ENCODE assay signal across 13 cellular contexts in the genomic region with DNA sequence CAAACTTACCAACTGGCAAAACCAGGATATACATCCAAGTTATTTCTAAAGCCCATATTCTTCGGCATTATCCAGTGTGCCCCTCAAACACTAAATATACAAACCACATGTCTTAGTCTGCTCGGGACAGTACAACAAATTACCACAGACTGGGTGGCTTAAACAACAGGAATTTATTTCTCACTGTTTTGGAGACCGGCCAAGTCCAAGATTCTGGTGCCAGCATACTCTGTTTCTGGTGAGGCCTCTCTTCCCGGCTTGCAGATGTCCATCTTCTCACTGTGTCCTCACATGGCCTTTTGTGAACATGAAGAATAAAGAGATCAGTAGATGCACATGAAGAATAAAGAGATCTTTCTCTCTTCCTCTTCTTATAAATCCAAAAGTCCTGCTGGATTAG. TPM values are rescaled to one million over a fixed set of nuclear protein-coding genes. Genes with fewer than 3 reads are reported as not detected.
DNase-seq lines count a peak whose midpoint lies in the region; ATAC-seq and TF ChIP-seq lines count a peak whose summit lies in the region.
"Had no signal": no experiment of that assay in that cellular context is flagged by ENCODE, and none has a peak within 500 bp of the region (broad histone marks: within the 10 kb centered on the region; RNA-seq: fewer than 3 reads in every experiment).

No MANE protein-coding gene starts in this region.

- no peaks in the 10 kb centered on the region for H3K27me3 ChIP-seq in BE2C
- no peaks in the 10 kb centered on the region for H3K27me3 ChIP-seq in ovary

- H3K4me3 ChIP-seq in BE2C (ENCODE audit: low read depth, low read length): no peak overlapping the region
- no peak overlapping the region for H3K4me3 ChIP-seq in choroid plexus epithelial cell (ENCODE audit: low read depth, low read length)
- no peak overlapping the region for H3K4me3 ChIP-seq in ovary
- H3K4me3 ChIP-seq: skin epidermis had no signal

- intact Hi-C loops in ovary (cut with DNase I): no loop called here

- TF ChIP-seq CTCF in BE2C (IDR thresholded peaks at IDR 0.05; ENCODE audit: low read depth, low read length) (no peak), choroid plexus epithelial cell (conservative IDR thresholded peaks at IDR 0.05; ENCODE audit: low read depth, low read length) (no peak), ovary (IDR thresholded peaks at IDR 0.05) (no peak)

- no peaks in the 10 kb centered on the region for H3K36me3 ChIP-seq in BE2C
- H3K36me3 ChIP-seq in ovary: no peaks in the 10 kb centered on the region

- no peaks in the 10 kb centered on the region for H3K9me3 ChIP-seq in BE2C
- no peaks in the 10 kb centered on the region for H3K9me3 ChIP-seq in ovary

- peaks cover 20% of the 10 kb centered on the region for H3K4me1 ChIP-seq in BE2C
- H3K4me1 ChIP-seq in ovary (ENCODE audit: insufficient read depth): no peaks in the 10 kb centered on the region

- TF ChIP-seq EP300 in ovary (IDR thresholded peaks at IDR 0.05): no peak

- 43 to 46% (median 44%) methylated on average over 4 of the region's 4 CpGs for WGBS in ovary, 3 donors

- TF ChIP-seq POLR2A in ovary (IDR thresholded peaks at IDR 0.05): no peak

- no peak overlapping the region for H3K27ac ChIP-seq in ovary
- H3K27ac ChIP-seq: skin epidermis had no signal

- DNase-seq in BE2C (peak; percentile 72), NCI-H1694 (lab: John Stamatoyannopoulos, UW) (peak; percentile 19), choroid plexus epithelial cell (ENCODE audit: low read depth) (peak; percentile 31), medulla oblongata (ENCODE audit: extremely low spot score) (peak; percentile 78), GM19240 (ENCODE audit: insufficient read length, low spot score) (no peak), ovary (no peak)
- DNase-seq: activated B cell treated with CpG ODN at 0.5 μM for 24 hours had no signal

- ATAC-seq in GM19351 (IDR thresholded peaks at IDR 0.05; ENCODE audit: unreplicated experiment): no peak
- no peak for ATAC-seq in GM21390 (IDR thresholded peaks at IDR 0.05; ENCODE audit: unreplicated experiment)

RNA-seq across cellular contexts. Expression of a gene that starts 12.9 kb away (rescaled TPM):
- polyA plus RNA-seq in BE2C (2012; ENCODE audit: insufficient read depth, insufficient read length, low read depth): not detected
- not detected for total RNA-seq in ovary
- not detected for polyA plus RNA-seq in ovary
- total RNA-seq: activated B cell treated with CpG ODN at 0.5 μM for 24 hours, glomerular endothelial cell, urinary bladder had no signal
- polyA plus RNA-seq: CD14-positive monocyte, urinary bladder had no signal

Comparison
In these comparisons a context has a peak if more than half of its experiments do, and no peak if none do; other contexts are left out.
1. DNase-seq: peak in BE2C (single experiment), NCI-H1694 (single experiment), choroid plexus epithelial cell (single experiment) and medulla oblongata (single experiment); none in GM19240 (single experiment) and ovary (0 of 5).